Comparison of ENCODE assay signal across 1 cellular context in the genomic region with DNA sequence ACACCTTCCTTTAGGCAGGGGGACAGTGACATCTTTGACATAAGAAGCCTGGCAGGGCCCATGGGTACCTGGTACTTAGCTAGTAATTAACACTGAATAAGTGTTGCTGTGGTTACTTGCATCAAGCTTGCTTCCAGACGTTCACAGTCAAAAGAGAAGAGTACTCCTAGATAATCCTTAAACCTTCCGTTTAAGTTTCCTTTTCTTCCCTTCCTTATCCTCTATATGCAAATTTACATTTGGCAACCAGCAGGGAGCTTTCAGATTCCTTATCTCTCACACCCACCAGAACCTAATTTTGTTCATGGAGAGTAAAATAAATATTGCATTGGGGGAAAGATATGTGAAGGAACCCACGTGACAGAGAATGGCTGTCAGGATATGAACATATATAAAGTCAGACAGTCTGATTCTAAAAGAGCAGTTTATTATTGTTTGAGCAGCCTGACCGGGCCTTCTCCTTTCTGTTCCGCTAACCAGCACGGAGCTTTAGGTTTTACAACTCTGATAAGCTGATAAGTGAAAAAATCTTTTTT.
TF ChIP-seq lines count a peak whose summit lies in the region.

No MANE protein-coding gene starts in this region.

TF ChIP-seq in K562, 482 proteins besides CTCF, POLR2A, EP300 and RAD21 (continued from another document and continues in another):
- TF ChIP-seq, protein P1, sequence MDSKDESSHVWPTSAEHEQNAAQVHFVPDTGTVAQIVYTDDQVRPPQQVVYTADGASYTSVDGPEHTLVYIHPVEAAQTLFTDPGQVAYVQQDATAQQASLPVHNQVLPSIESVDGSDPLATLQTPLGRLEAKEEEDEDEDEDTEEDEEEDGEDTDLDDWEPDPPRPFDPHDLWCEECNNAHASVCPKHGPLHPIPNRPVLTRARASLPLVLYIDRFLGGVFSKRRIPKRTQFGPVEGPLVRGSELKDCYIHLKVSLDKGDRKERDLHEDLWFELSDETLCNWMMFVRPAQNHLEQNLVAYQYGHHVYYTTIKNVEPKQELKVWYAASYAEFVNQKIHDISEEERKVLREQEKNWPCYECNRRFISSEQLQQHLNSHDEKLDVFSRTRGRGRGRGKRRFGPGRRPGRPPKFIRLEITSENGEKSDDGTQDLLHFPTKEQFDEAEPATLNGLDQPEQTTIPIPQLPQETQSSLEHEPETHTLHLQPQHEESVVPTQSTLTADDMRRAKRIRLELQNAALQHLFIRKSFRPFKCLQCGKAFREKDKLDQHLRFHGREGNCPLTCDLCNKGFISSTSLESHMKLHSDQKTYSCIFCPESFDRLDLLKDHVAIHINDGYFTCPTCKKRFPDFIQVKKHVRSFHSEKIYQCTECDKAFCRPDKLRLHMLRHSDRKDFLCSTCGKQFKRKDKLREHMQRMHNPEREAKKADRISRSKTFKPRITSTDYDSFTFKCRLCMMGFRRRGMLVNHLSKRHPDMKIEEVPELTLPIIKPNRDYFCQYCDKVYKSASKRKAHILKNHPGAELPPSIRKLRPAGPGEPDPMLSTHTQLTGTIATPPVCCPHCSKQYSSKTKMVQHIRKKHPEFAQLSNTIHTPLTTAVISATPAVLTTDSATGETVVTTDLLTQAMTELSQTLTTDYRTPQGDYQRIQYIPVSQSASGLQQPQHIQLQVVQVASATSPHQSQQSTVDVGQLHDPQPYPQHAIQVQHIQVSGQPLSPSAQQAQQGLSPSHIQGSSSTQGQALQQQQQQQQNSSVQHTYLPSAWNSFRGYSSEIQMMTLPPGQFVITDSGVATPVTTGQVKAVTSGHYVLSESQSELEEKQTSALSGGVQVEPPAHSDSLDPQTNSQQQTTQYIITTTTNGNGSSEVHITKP (IDR thresholded peaks at IDR 0.05; ENCODE audit: partially characterized antibody) = no peak
- peak; percentile 13 for TF ChIP-seq CCNT2 (IDR thresholded peaks at IDR 0.05; ENCODE audit: borderline replicate concordance, extremely low read depth, insufficient read length, low read depth, low read length)
- TF ChIP-seq CREM (IDR thresholded peaks at IDR 0.05; ENCODE audit: low read depth) = no peak
- no peak for TF ChIP-seq NFE2 (IDR thresholded peaks at IDR 0.05; ENCODE audit: low read depth)
- no peak for TF ChIP-seq SREBF1 (IDR thresholded peaks at IDR 0.05; ENCODE audit: borderline replicate concordance, low read depth, low read length)
- TF ChIP-seq, protein P2, sequence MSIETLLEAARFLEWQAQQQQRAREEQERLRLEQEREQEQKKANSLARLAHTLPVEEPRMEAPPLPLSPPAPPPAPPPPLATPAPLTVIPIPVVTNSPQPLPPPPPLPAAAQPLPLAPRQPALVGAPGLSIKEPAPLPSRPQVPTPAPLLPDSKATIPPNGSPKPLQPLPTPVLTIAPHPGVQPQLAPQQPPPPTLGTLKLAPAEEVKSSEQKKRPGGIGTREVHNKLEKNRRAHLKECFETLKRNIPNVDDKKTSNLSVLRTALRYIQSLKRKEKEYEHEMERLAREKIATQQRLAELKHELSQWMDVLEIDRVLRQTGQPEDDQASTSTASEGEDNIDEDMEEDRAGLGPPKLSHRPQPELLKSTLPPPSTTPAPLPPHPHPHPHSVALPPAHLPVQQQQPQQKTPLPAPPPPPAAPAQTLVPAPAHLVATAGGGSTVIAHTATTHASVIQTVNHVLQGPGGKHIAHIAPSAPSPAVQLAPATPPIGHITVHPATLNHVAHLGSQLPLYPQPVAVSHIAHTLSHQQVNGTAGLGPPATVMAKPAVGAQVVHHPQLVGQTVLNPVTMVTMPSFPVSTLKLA (conservative IDR thresholded peaks at IDR 0.05) = peak in 1 of 2 experiments; percentile 49; a peak in 1 of 4 replicates
- TF ChIP-seq SPI1 (IDR thresholded peaks at IDR 0.05; ENCODE audit: borderline replicate concordance, low read depth, low read length) = 0 out of 2 replicates have a peak, but pooled peaks have one; percentile 2
- TF ChIP-seq, protein P3, sequence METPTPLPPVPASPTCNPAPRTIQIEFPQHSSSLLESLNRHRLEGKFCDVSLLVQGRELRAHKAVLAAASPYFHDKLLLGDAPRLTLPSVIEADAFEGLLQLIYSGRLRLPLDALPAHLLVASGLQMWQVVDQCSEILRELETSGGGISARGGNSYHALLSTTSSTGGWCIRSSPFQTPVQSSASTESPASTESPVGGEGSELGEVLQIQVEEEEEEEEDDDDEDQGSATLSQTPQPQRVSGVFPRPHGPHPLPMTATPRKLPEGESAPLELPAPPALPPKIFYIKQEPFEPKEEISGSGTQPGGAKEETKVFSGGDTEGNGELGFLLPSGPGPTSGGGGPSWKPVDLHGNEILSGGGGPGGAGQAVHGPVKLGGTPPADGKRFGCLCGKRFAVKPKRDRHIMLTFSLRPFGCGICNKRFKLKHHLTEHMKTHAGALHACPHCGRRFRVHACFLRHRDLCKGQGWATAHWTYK (CRISPR knock-in tag; IDR thresholded peaks at IDR 0.05) = no peak
- TF ChIP-seq, protein P4, sequence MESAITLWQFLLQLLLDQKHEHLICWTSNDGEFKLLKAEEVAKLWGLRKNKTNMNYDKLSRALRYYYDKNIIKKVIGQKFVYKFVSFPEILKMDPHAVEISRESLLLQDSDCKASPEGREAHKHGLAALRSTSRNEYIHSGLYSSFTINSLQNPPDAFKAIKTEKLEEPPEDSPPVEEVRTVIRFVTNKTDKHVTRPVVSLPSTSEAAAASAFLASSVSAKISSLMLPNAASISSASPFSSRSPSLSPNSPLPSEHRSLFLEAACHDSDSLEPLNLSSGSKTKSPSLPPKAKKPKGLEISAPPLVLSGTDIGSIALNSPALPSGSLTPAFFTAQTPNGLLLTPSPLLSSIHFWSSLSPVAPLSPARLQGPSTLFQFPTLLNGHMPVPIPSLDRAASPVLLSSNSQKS (CRISPR knock-in tag; IDR thresholded peaks at IDR 0.05) = no peak
- TF ChIP-seq CC2D1A (IDR thresholded peaks at IDR 0.05) = no peak
- TF ChIP-seq ZNF253 (CRISPR knock-in tag; conservative IDR thresholded peaks at IDR 0.05) = no peak
- TF ChIP-seq MEF2A (IDR thresholded peaks at IDR 0.05; ENCODE audit: control insufficient read depth, low read depth, low read length) = no peak
- TF ChIP-seq, protein P5, sequence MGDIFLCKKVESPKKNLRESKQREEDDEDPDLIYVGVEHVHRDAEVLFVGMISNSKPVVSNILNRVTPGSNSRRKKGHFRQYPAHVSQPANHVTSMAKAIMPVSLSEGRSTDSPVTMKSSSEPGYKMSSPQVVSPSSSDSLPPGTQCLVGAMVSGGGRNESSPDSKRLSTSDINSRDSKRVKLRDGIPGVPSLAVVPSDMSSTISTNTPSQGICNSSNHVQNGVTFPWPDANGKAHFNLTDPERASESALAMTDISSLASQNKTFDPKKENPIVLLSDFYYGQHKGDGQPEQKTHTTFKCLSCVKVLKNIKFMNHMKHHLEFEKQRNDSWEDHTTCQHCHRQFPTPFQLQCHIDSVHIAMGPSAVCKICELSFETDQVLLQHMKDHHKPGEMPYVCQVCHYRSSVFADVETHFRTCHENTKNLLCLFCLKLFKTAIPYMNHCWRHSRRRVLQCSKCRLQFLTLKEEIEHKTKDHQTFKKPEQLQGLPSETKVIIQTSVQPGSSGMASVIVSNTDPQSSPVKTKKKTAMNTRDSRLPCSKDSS (IDR thresholded peaks at IDR 0.05; ENCODE audit: low read depth, partially characterized antibody) = no peak
- TF ChIP-seq BCOR (IDR thresholded peaks at IDR 0.05) = no peak
- TF ChIP-seq ZSCAN29 (IDR thresholded peaks at IDR 0.05) = no peak
- TF ChIP-seq NFATC3 (IDR thresholded peaks at IDR 0.05) = no peak
- TF ChIP-seq PPARD (CRISPR knock-in tag; IDR thresholded peaks at IDR 0.05) = no peak
- no peak for TF ChIP-seq SMARCB1 (IDR thresholded peaks at IDR 0.05; ENCODE audit: insufficient read length, low read depth)
- 0 out of 4 replicates have a peak, but pooled peaks of 1 of the 2 experiments have one; percentile 54 for TF ChIP-seq TEAD1 (CRISPR knock-in tag; IDR thresholded peaks at IDR 0.05)
- TF ChIP-seq SRSF9 (IDR thresholded peaks at IDR 0.05; ENCODE audit: borderline replicate concordance, low read depth, low read length) = no peak
- TF ChIP-seq, protein P6, sequence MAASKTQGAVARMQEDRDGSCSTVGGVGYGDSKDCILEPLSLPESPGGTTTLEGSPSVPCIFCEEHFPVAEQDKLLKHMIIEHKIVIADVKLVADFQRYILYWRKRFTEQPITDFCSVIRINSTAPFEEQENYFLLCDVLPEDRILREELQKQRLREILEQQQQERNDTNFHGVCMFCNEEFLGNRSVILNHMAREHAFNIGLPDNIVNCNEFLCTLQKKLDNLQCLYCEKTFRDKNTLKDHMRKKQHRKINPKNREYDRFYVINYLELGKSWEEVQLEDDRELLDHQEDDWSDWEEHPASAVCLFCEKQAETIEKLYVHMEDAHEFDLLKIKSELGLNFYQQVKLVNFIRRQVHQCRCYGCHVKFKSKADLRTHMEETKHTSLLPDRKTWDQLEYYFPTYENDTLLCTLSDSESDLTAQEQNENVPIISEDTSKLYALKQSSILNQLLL (CRISPR knock-in tag; IDR thresholded peaks at IDR 0.05; ENCODE audit: borderline replicate concordance) = no peak
- no peak for TF ChIP-seq ADNP (tag; IDR thresholded peaks at IDR 0.05)
- no peak for TF ChIP-seq POU5F1 (IDR thresholded peaks at IDR 0.05; ENCODE audit: borderline replicate concordance, low read depth, low read length, partially characterized antibody)
- TF ChIP-seq, protein P7, sequence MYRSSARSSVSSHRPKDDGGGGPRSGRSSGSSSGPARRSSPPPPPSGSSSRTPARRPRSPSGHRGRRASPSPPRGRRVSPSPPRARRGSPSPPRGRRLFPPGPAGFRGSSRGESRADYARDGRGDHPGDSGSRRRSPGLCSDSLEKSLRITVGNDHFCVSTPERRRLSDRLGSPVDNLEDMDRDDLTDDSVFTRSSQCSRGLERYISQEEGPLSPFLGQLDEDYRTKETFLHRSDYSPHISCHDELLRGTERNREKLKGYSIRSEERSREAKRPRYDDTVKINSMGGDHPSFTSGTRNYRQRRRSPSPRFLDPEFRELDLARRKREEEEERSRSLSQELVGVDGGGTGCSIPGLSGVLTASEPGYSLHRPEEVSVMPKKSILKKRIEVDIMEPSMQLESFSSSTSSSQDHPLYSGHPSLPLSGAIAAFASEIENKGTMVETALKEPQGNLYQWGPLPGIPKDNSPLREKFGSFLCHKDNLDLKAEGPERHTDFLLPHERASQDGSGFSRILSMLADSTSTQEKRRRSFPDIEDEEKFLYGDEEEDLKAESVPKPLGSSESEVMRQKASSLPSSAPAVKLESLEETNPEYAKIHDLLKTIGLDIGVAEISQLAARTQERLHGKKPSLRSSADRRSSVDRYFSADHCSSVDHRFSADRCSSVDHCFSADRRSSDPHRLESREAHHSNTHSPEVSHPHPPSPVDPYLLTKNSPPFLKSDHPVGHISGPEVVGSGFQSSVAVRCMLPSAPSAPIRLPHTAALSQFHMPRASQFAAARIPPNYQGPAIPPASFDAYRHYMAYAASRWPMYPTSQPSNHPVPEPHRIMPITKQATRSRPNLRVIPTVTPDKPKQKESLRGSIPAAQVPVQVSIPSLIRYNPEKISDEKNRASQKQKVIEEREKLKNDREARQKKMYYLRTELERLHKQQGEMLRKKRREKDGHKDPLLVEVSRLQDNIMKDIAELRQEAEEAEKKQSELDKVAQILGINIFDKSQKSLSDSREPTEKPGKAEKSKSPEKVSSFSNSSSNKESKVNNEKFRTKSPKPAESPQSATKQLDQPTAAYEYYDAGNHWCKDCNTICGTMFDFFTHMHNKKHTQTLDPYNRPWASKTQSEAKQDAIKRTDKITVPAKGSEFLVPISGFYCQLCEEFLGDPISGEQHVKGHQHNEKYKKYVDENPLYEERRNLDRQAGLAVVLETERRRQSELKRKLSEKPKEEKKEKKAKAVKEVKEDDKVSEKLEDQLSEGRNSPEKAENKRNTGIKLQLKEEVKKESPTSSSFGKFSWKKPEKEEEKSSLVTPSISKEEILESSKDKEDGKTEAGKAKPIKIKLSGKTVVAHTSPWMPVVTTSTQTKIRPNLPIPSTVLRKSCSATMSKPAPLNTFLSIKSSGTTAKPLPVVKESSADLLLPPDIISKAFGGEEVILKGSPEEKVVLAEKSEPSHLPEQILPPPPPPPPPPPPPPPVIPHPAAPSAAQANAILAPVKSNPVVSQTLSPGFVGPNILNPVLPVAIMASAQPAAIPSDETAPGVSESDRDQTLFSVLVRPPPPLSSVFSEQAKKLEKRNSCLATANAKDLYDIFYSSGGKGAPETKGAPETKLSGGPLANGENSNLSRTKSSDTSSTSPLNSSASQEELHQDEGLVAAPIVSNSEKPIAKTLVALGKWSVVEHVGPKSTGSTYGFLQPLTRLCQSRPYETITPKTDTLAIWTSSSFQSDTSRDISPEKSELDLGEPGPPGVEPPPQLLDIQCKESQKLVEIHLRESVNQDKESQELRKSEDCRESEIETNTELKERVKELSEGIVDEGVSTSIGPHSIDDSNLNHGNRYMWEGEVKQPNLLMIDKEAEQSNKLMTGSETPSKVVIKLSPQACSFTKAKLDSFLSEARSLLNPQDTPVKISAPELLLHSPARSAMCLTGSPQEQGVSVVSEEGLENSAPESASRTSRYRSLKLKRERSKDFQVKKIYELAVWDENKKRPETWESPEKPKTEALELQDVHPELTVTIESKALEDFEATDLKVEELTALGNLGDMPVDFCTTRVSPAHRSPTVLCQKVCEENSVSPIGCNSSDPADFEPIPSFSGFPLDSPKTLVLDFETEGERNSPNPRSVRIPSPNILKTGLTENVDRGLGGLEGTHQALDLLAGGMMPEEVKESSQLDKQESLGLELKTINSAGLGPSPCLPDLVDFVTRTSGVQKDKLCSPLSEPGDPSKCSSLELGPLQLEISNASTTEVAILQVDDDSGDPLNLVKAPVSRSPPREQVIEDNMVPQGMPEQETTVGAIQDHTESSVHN (IDR thresholded peaks at IDR 0.05; ENCODE audit: borderline replicate concordance in 1 of 2, low read depth in 1 of 2) = 0 out of 4 replicates have a peak, but pooled peaks of 1 of the 2 experiments have one; percentile 44
- no peak for TF ChIP-seq CAMTA2 (CRISPR knock-in tag; conservative IDR thresholded peaks at IDR 0.05)
- TF ChIP-seq CTBP1 (IDR thresholded peaks at IDR 0.05; ENCODE audit: borderline replicate concordance) = peak; percentile 70; the same call in 1 of the 2 replicates
- TF ChIP-seq TEAD4 (IDR thresholded peaks at IDR 0.05; ENCODE audit: low read length) = peak; percentile 53
- TF ChIP-seq TEAD4 (CRISPR knock-in tag; IDR thresholded peaks at IDR 0.05; ENCODE audit: borderline replicate concordance) = no peak
- TF ChIP-seq ZBTB7A (IDR thresholded peaks at IDR 0.05; ENCODE audit: borderline replicate concordance, control insufficient read depth, low read depth, low read length) = no peak
- TF ChIP-seq, protein P8, sequence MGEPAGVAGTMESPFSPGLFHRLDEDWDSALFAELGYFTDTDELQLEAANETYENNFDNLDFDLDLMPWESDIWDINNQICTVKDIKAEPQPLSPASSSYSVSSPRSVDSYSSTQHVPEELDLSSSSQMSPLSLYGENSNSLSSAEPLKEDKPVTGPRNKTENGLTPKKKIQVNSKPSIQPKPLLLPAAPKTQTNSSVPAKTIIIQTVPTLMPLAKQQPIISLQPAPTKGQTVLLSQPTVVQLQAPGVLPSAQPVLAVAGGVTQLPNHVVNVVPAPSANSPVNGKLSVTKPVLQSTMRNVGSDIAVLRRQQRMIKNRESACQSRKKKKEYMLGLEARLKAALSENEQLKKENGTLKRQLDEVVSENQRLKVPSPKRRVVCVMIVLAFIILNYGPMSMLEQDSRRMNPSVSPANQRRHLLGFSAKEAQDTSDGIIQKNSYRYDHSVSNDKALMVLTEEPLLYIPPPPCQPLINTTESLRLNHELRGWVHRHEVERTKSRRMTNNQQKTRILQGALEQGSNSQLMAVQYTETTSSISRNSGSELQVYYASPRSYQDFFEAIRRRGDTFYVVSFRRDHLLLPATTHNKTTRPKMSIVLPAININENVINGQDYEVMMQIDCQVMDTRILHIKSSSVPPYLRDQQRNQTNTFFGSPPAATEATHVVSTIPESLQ (CRISPR knock-in tag; IDR thresholded peaks at IDR 0.05) = no peak
- no peak for TF ChIP-seq SRSF7 (optimal IDR thresholded peaks at IDR 0.05; ENCODE audit: low read depth, low read length)
